Comparison of ENCODE assay signal across 18 cellular contexts in genomic region chr2:62300925-62301324, GRCh38.
DNase-seq lines count a peak whose midpoint lies in the region; ATAC-seq and TF ChIP-seq lines count a peak whose summit lies in the region.
"Had no signal": no experiment of that assay in that cellular context is flagged by ENCODE, and none has a peak within 500 bp of the region (broad histone marks: within the 10 kb centered on the region; RNA-seq: fewer than 3 reads in every experiment).

No MANE protein-coding gene starts in this region.

- H3K27ac ChIP-seq in BLaER1 (no peak overlapping the region), SK-N-MC (peak overlapping the region; percentile 67), breast epithelium (no peak overlapping the region), psoas muscle (no peak overlapping the region)
- H3K27ac ChIP-seq: C4-2B, SJCRH30 had no signal

- H3K4me1 Mint-ChIP-seq in activated naive CD8-positive, alpha-beta T cell treated with anti-CD3 and anti-CD28 coated beads, Interleukin-2, amount 50 U/mL, for 24 hours = peaks cover 49% of the 10 kb centered on the region

- H3K36me3 Mint-ChIP-seq in activated naive CD8-positive, alpha-beta T cell treated with anti-CD3 and anti-CD28 coated beads, Interleukin-2, amount 50 U/mL, for 24 hours (ENCODE audit: low read depth) = peaks cover 3% of the 10 kb centered on the region
- H3K36me3 Mint-ChIP-seq in activated naive CD4-positive, alpha-beta T cell treated with anti-CD3 and anti-CD28 coated beads, Interleukin-2, amount 50 U/mL, for 72 hours = peaks cover 5 to 7% of the 10 kb centered on the region in 2 donors

- TF ChIP-seq POLR2A in breast epithelium (IDR thresholded peaks at IDR 0.05) = no peak

- H3K27me3 ChIP-seq in BLaER1 (no peaks in the 10 kb centered on the region), breast epithelium (no peaks in the 10 kb centered on the region), psoas muscle (ENCODE audit: insufficient read depth in 3 of 3, low read length in 2 of 3) (no peaks in the 10 kb centered on the region)

- 69 to 87% (median 87%) methylated on average over 4 of the region's 4 CpGs for WGBS in psoas muscle, 3 donors

- no peak overlapping the region for H3K4me3 Mint-ChIP-seq in activated naive CD8-positive, alpha-beta T cell treated with anti-CD3 and anti-CD28 coated beads, Interleukin-2, amount 50 U/mL, for 24 hours

- peak overlapping the region; percentile 67 for H3K4me2 ChIP-seq in BLaER1

- H3K4me1 ChIP-seq in BLaER1 (peaks cover 45% of the 10 kb centered on the region), breast epithelium (peaks cover 0 to 6% of the 10 kb centered on the region in 2 donors), psoas muscle (no peaks in the 10 kb centered on the region)
- H3K4me1 ChIP-seq: SJCRH30 had no signal

- H3K4me3 ChIP-seq in BLaER1 (no peak overlapping the region), SK-N-MC (peak overlapping the region; percentile 28), breast epithelium (no peak overlapping the region), psoas muscle (no peak overlapping the region)
- H3K4me3 ChIP-seq: SJCRH30 had no signal

- DNase-seq in GDM1 (lab: John Stamatoyannopoulos, UW) (peak; percentile 90), SK-N-MC (ENCODE audit: low read depth, low spot score) (no peak), breast epithelium (ENCODE audit: low spot score in 2 of 2) (no peak), psoas muscle (no peak)
- DNase-seq in activated naive CD8-positive, alpha-beta T cell treated with anti-CD3 and anti-CD28 coated beads, Interleukin-2, amount 50 U/mL, for 24 hours = no peak
- no peak for DNase-seq in activated naive CD4-positive, alpha-beta T cell treated with anti-CD3 and anti-CD28 coated beads, Interleukin-2, amount 50 U/mL, for 72 hours (ENCODE audit: low spot score in 2 of 2)
- DNase-seq: NCI-H1092 treated with DMSO at 0.1 percent for 48 hours; NCI-H1694; NCI-H2107; NCI-H226; NCI-H526 treated with DMSO at 0.1 percent for 48 hours; NK-92 treated with Interleukin-12 subunit alpha and Interleukin-12 subunit beta, amount 100 ng/mL, for 24 hours; OCI-M1; RPMI8226; SJCRH30 had no signal

- H3K9me3 ChIP-seq in BLaER1 (no peaks in the 10 kb centered on the region), SK-N-MC (ENCODE audit: low read depth, low read length) (no peaks in the 10 kb centered on the region), breast epithelium (no peaks in the 10 kb centered on the region), psoas muscle (no peaks in the 10 kb centered on the region)
- H3K9me3 ChIP-seq: SJCRH30 had no signal

- H3K27me3 Mint-ChIP-seq in activated naive CD8-positive, alpha-beta T cell treated with anti-CD3 and anti-CD28 coated beads, Interleukin-2, amount 50 U/mL, for 24 hours = peaks cover 5% of the 10 kb centered on the region

- intact Hi-C loops in breast epithelium (cut with DNase I; ENCODE audit: low total_unique reads) = no loop called here
- intact Hi-C loops in psoas muscle (cut with DNase I) = no loop called here

- no peaks in the 10 kb centered on the region for H3K36me3 ChIP-seq in BLaER1
- no peaks in the 10 kb centered on the region for H3K36me3 ChIP-seq in SK-N-MC (ENCODE audit: insufficient read depth, low read length)
- no peaks in the 10 kb centered on the region for H3K36me3 ChIP-seq in breast epithelium
- H3K36me3 ChIP-seq in psoas muscle (ENCODE audit: insufficient read depth in 1 of 2, low read depth in 1 of 2) = no peaks in the 10 kb centered on the region
- H3K36me3 ChIP-seq: SJCRH30 had no signal

- no peaks in the 10 kb centered on the region for H3K9me3 Mint-ChIP-seq in activated naive CD8-positive, alpha-beta T cell treated with anti-CD3 and anti-CD28 coated beads, Interleukin-2, amount 50 U/mL, for 24 hours
- H3K9me3 Mint-ChIP-seq in activated naive CD4-positive, alpha-beta T cell treated with anti-CD3 and anti-CD28 coated beads, Interleukin-2, amount 50 U/mL, for 72 hours = peaks cover 4% of the 10 kb centered on the region in 2 donors

- no peaks in the 10 kb centered on the region for H4K20me1 ChIP-seq in BLaER1

- no peak for ATAC-seq in activated naive CD8-positive, alpha-beta T cell treated with anti-CD3 and anti-CD28 coated beads, Interleukin-2, amount 50 U/mL, for 24 hours
- ATAC-seq in activated naive CD4-positive, alpha-beta T cell treated with anti-CD3 and anti-CD28 coated beads, Interleukin-2, amount 50 U/mL, for 72 hours = no peak
- ATAC-seq in psoas muscle (no peak), HG03045 (IDR thresholded peaks at IDR 0.05; ENCODE audit: unreplicated experiment) (no peak)

- peak overlapping the region; percentile 60 for H3K27ac Mint-ChIP-seq in activated naive CD8-positive, alpha-beta T cell treated with anti-CD3 and anti-CD28 coated beads, Interleukin-2, amount 50 U/mL, for 24 hours
- H3K27ac Mint-ChIP-seq in activated naive CD4-positive, alpha-beta T cell treated with anti-CD3 and anti-CD28 coated beads, Interleukin-2, amount 50 U/mL, for 72 hours = no peak overlapping the region

- no peak for TF ChIP-seq CTCF in breast epithelium (IDR thresholded peaks at IDR 0.05)
- no peak for TF ChIP-seq CTCF in psoas muscle (IDR thresholded peaks at IDR 0.05)

- H3K9ac ChIP-seq in BLaER1 (no peak overlapping the region), SK-N-MC (ENCODE audit: insufficient read length) (no peak overlapping the region)
